In genomic region chr6:29925341-29926080, GRCh38 we compare ENCODE assay signal across 10 cellular contexts. TPM values are rescaled to one million over a fixed set of nuclear protein-coding genes. Genes with fewer than 3 reads are reported as not detected.
DNase-seq lines count a peak whose midpoint lies in the region; ATAC-seq, FAIRE-seq and TF ChIP-seq lines count a peak whose summit lies in the region.
"Had no signal": no experiment of that assay in that cellular context is flagged by ENCODE, and none has a peak within 500 bp of the region (broad histone marks: within the 10 kb centered on the region; RNA-seq: fewer than 3 reads in every experiment).

No MANE protein-coding gene starts in this region.

- no peaks in the 10 kb centered on the region for H3K4me1 ChIP-seq in right cardiac atrium (ENCODE audit: control insufficient read depth, insufficient read depth, low read length)
- peaks cover 22% of the 10 kb centered on the region for H3K4me1 ChIP-seq in keratinocyte (ENCODE audit: control insufficient read depth, extremely low read depth, insufficient read depth, low read length)
- H3K4me1 ChIP-seq in upper lobe of right lung = peaks cover 3% of the 10 kb centered on the region

- ATAC-seq in right cardiac atrium = no peak
- no peak for ATAC-seq in activated naive CD4-positive, alpha-beta T cell treated with anti-CD3 and anti-CD28 coated beads, Interleukin-2, amount 50 U/mL, for 72 hours
- peak; percentile 41 for ATAC-seq in upper lobe of right lung
- no peak for ATAC-seq in GM18502 (IDR thresholded peaks at IDR 0.05; ENCODE audit: poor library complexity, unreplicated experiment)

- H3K9ac ChIP-seq in keratinocyte (ENCODE audit: control insufficient read depth, extremely low read depth, insufficient read depth, low read length) = peak overlapping the region; percentile 81

- no peaks in the 10 kb centered on the region for H3K27me3 ChIP-seq in right cardiac atrium (ENCODE audit: control insufficient read depth, insufficient read depth)
- no peaks in the 10 kb centered on the region for H3K27me3 ChIP-seq in keratinocyte (ENCODE audit: control insufficient read depth, extremely low read depth, insufficient read depth, low read length)
- H3K27me3 ChIP-seq in upper lobe of right lung = no peaks in the 10 kb centered on the region

- no peaks in the 10 kb centered on the region for H3K9me3 ChIP-seq in right cardiac atrium (ENCODE audit: control insufficient read depth, low read length)
- no peaks in the 10 kb centered on the region for H3K9me3 ChIP-seq in keratinocyte (ENCODE audit: control insufficient read depth, low read depth, low read length)
- no peaks in the 10 kb centered on the region for H3K9me3 ChIP-seq in upper lobe of right lung

- H4K20me1 ChIP-seq in keratinocyte (ENCODE audit: control insufficient read depth, extremely low read depth, insufficient read depth, low read length) = no peaks in the 10 kb centered on the region

- no peaks in the 10 kb centered on the region for H3K9me1 ChIP-seq in keratinocyte (ENCODE audit: control insufficient read depth, extremely low read depth, insufficient read depth, low read length)

- H3K36me3 ChIP-seq in keratinocyte (ENCODE audit: control insufficient read depth in 2 of 2, extremely low read depth in 1 of 2, insufficient read depth in 2 of 2, low read length in 2 of 2) = no peaks in the 10 kb centered on the region
- no peaks in the 10 kb centered on the region for H3K36me3 ChIP-seq in upper lobe of right lung

- no peaks in the 10 kb centered on the region for H3K79me2 ChIP-seq in keratinocyte (ENCODE audit: control insufficient read depth, insufficient read depth, low read length)

- FAIRE-seq in keratinocyte (lab: Jason Lieb, UNC) = no peak
- FAIRE-seq in urothelium cell line (lab: Jason Lieb, UNC) = no peak
- FAIRE-seq: colon had no signal

- 58% methylated on average over 17 of the region's 17 CpGs for WGBS in right cardiac atrium

- H3K36me3 Mint-ChIP-seq in activated naive CD4-positive, alpha-beta T cell treated with anti-CD3 and anti-CD28 coated beads, Interleukin-2, amount 50 U/mL, for 72 hours = peaks cover 15 to 20% of the 10 kb centered on the region in 2 donors

- TF ChIP-seq CTCF in keratinocyte (optimal IDR thresholded peaks at IDR 0.05 in 1 of 3, IDR thresholded peaks at IDR 0.05 in 1 of 3, conservative IDR thresholded peaks at IDR 0.05 in 1 of 3; ENCODE audit: extremely low read depth in 1 of 3, insufficient read depth in 2 of 3, low read length in 3 of 3) (no peak), upper lobe of right lung (IDR thresholded peaks at IDR 0.05) (no peak)

- peak overlapping the region; percentile 61 for H3K4me2 ChIP-seq in keratinocyte (ENCODE audit: control insufficient read depth, extremely low read depth, insufficient read depth, low read depth, low read length)

- H3K27ac ChIP-seq in right cardiac atrium (ENCODE audit: low read length) (peak overlapping the region; percentile 64), keratinocyte (ENCODE audit: control insufficient read depth, insufficient read depth, low read length) (peak overlapping the region; percentile 64), upper lobe of right lung (peak overlapping the region; percentile 98)

- DNase-seq in right cardiac atrium (peak in 1 of 3 donors; percentile 79), cardiac septum (ENCODE audit: low spot score) (no peak), keratinocyte (ENCODE audit: low read depth, low spot score) (peak; percentile 21), upper lobe of right lung (no peak), NCI-H1694 treated with DMSO at 0.1 percent for 48 hours (lab: John Stamatoyannopoulos, UW) (no peak), urothelium cell line (ENCODE audit: low spot score) (no peak)
- no peak for DNase-seq in activated naive CD4-positive, alpha-beta T cell treated with anti-CD3 and anti-CD28 coated beads, Interleukin-2, amount 50 U/mL, for 72 hours (ENCODE audit: low spot score in 2 of 2)
- DNase-seq: NCI-H1436 treated with DMSO at 0.1 percent for 48 hours had no signal

- intact Hi-C loops in right cardiac atrium (cut with DNase I) (loop anchor here in 1 of 4 donors (10.0 kb wide), 1 partner anchor 79 kb away; no protein-coding TSS in a partner anchor), cardiac septum (cut with DNase I) (loop anchor here (5.0 kb wide), 1 partner anchor 38 kb away; no protein-coding TSS in a partner anchor), upper lobe of right lung (cut with DNase I) (no loop called here)

- H3K4me3 ChIP-seq in right cardiac atrium (ENCODE audit: low read length) (peak overlapping the region; percentile 64), keratinocyte (ENCODE audit: control insufficient read depth in 2 of 3, extremely low read depth in 1 of 3, insufficient read depth in 2 of 3, low read depth in 1 of 3, low read length in 3 of 3) (peak overlapping the region; percentile 40 to 54 (median 53)), upper lobe of right lung (peak overlapping the region; percentile 80)

- H3K27ac Mint-ChIP-seq in activated naive CD4-positive, alpha-beta T cell treated with anti-CD3 and anti-CD28 coated beads, Interleukin-2, amount 50 U/mL, for 72 hours = peak overlapping the region; percentile 15 to 89

- peak overlapping the region; percentile 90 for H2AFZ ChIP-seq in keratinocyte (ENCODE audit: control insufficient read depth, low read length)

- H3K9me3 Mint-ChIP-seq in activated naive CD4-positive, alpha-beta T cell treated with anti-CD3 and anti-CD28 coated beads, Interleukin-2, amount 50 U/mL, for 72 hours = peaks cover 0 to 3% of the 10 kb centered on the region in 2 donors

- dilution Hi-C loops in keratinocyte (cut with MboI; ENCODE audit: extremely low pct_ligation_motif_present, low sequenced_read_pairs) = no loop called here

RNA-seq across cellular contexts. Expression of gene HLA-A, which starts 16.8 kb away (rescaled TPM):
- total RNA-seq in right cardiac atrium (100 to 1,000 TPM; 215 to 449 (median 319) TPM), cardiac septum (268 TPM), upper lobe of right lung (1,071 TPM)
- polyA plus RNA-seq in right cardiac atrium (287 TPM), keratinocyte (401 to 820 TPM (median 420 TPM) in 3 replicates)
- total RNA-seq in activated naive CD4-positive, alpha-beta T cell treated with anti-CD3 and anti-CD28 coated beads, Interleukin-2, amount 50 U/mL, for 72 hours = 1,000 to 10,000 TPM; 1,088 to 2,034 TPM
- polyA plus RNA-seq in keratinocyte (2011; ENCODE audit: low read depth) = 445 TPM
- 280 and 402 TPM in 2 replicates for polyA plus RNA-seq in keratinocyte (2011; cell fraction: cytosol; rRNA removed)
- polyA plus RNA-seq in keratinocyte (2011; cell fraction: nucleus; rRNA removed) = 1,068 and 1,118 TPM in 2 replicates
- 503 and 636 TPM in 2 replicates for polyA plus RNA-seq in keratinocyte (2012; ENCODE audit: low replicate concordance)
- 256 to 498 TPM (median 366 TPM) in 3 replicates for polyA minus RNA-seq in keratinocyte
- polyA minus RNA-seq in keratinocyte (2011; cell fraction: cytosol; rRNA and poly(A)+ RNA removed) = 705 TPM
- 541 and 602 TPM in 2 replicates for polyA minus RNA-seq in keratinocyte (2011; cell fraction: nucleus; rRNA and poly(A)+ RNA removed)
